Comparison of ENCODE assay signal across 22 cellular contexts in the genomic region with DNA sequence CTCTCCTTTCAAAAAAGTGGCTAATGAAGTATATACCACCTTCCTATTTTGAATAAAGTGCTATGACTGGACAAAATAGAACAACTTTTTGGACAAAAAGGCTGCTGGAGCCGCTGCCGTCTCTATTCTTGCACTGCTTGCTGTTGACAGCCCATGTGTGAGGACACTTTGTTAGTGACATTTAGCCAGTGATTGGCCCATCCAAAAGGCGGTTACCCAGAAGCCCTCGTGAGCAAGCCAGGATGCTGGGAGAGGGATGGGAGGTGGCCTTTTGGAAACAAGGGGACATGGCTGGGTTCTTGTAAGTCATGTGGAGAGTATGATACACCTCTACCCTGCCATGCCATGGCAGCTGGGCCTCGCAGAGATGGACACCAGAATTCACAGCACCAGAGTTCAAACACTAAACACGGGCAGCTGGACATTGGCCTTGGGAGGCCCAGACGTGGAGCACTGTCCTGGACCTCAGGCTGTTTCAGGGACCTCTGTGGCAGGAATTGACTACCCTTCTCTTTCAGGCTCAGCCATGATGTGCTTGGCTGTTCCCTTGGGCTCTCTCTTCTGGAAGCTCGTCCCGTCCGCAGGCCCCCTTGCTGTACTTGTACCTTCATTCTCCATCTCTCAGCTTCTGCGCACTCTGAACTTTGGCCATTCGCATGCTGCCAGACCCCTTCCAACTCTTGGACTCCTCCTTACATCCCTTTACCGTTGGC.
DNase-seq lines count a peak whose midpoint lies in the region; ATAC-seq and TF ChIP-seq lines count a peak whose summit lies in the region.
"Had no signal": no experiment of that assay in that cellular context is flagged by ENCODE, and none has a peak within 500 bp of the region (broad histone marks: within the 10 kb centered on the region; RNA-seq: fewer than 3 reads in every experiment).

No MANE protein-coding gene starts in this region.

- H3K4me1 ChIP-seq in left ventricle myocardium inferior (peaks cover 58% of the 10 kb centered on the region), Panc1 (ENCODE audit: control insufficient read depth, insufficient read depth, low read length) (peaks cover 62% of the 10 kb centered on the region), mesendoderm (ENCODE audit: control insufficient read depth, low read depth, low read length) (peaks cover 13% of the 10 kb centered on the region), thoracic aorta (ENCODE audit: control insufficient read depth in 1 of 2, low read depth in 2 of 2) (peaks cover 55 to 79% of the 10 kb centered on the region in 2 donors), colonic mucosa (no peaks in the 10 kb centered on the region)

- H4K8ac ChIP-seq in mesendoderm (ENCODE audit: low read depth, low read length) = no peak overlapping the region

- no peak overlapping the region for H3K4me2 ChIP-seq in mesendoderm (ENCODE audit: low read length)
- H3K4me2 ChIP-seq: KMS-11 had no signal

- H3K79me1 ChIP-seq in mesendoderm (ENCODE audit: low read length) = peaks cover 14% of the 10 kb centered on the region

- H3K4me3 ChIP-seq in left ventricle myocardium inferior (no peak overlapping the region), Panc1 (ENCODE audit: low read depth in 2 of 2, low read length in 2 of 2) (no peak overlapping the region), mesendoderm (ENCODE audit: low read length) (no peak overlapping the region), thoracic aorta (no peak overlapping the region), colonic mucosa (no peak overlapping the region)
- H3K4me3 ChIP-seq: SJSA1 had no signal

- ATAC-seq in Right ventricle myocardium superior (ENCODE audit: poor library complexity) (peak; percentile 52), Panc1 (no peak), thoracic aorta (ENCODE audit: insufficient number of reproducible peaks, low FRiP score, low read depth) (no peak)

- H2BK120ac ChIP-seq in mesendoderm (ENCODE audit: low read depth, low read length) = no peak overlapping the region

- in situ Hi-C loops in Panc1 (cut with HindIII; ENCODE audit: low pct_unique_long_range_greater_than_20kb, low sequenced_read_pairs) = no loop called here

- intact Hi-C loops in Right ventricle myocardium superior (cut with DNase I) (no loop called here), left ventricle myocardium inferior (cut with micrococcal nuclease) (no loop called here), Panc1 (cut with micrococcal nuclease; ENCODE audit: unreplicated experiment) (no loop called here), colonic mucosa (cut with DNase I) (no loop called here), posterior vena cava (cut with DNase I) (no loop called here)

- H2AK5ac ChIP-seq in mesendoderm (ENCODE audit: low read length) = peak overlapping the region; percentile 70

- H3K9ac ChIP-seq in mesendoderm (ENCODE audit: low read length) = no peak overlapping the region
- H3K9ac ChIP-seq in colonic mucosa (ENCODE audit: low read depth in 2 of 2, low read length in 2 of 2) = no peak overlapping the region
- H3K9ac ChIP-seq: KMS-11 had no signal

- H3K4ac ChIP-seq in mesendoderm (ENCODE audit: low read depth, low read length) = no peak overlapping the region

- no peak overlapping the region for H2BK15ac ChIP-seq in mesendoderm (replicated peaks; ENCODE audit: low read depth)

- H3K79me2 ChIP-seq in mesendoderm (ENCODE audit: control insufficient read depth, insufficient read depth, low read length) = peaks cover 12% of the 10 kb centered on the region

- no peaks in the 10 kb centered on the region for H3K27me3 ChIP-seq in left ventricle myocardium inferior (ENCODE audit: low read depth)
- no peaks in the 10 kb centered on the region for H3K27me3 ChIP-seq in Panc1 (ENCODE audit: control insufficient read depth, insufficient read depth, low read length)
- H3K27me3 ChIP-seq in mesendoderm (ENCODE audit: insufficient read depth, low read length, poor library complexity) = no peaks in the 10 kb centered on the region
- H3K27me3 ChIP-seq in thoracic aorta (replicated peaks; ENCODE audit: insufficient read depth) = no peaks in the 10 kb centered on the region
- H3K27me3 ChIP-seq in colonic mucosa = no peaks in the 10 kb centered on the region
- H3K27me3 ChIP-seq: BE2C, SJSA1 had no signal

- CTCF ChIA-PET in Panc1 (lab: Charles Lee) = interaction anchor here (0.7 kb wide), 1 partner anchor 62 kb away, joined by 4 read pairs; no protein-coding TSS in a partner anchor

- no peaks in the 10 kb centered on the region for H3K9me3 ChIP-seq in left ventricle myocardium inferior (replicated peaks)
- H3K9me3 ChIP-seq in Panc1 (ENCODE audit: control insufficient read depth, insufficient read depth, low read depth, low read length) = no peaks in the 10 kb centered on the region
- no peaks in the 10 kb centered on the region for H3K9me3 ChIP-seq in thoracic aorta
- no peaks in the 10 kb centered on the region for H3K9me3 ChIP-seq in colonic mucosa
- H3K9me3 ChIP-seq: BE2C, SJSA1 had no signal

- no peak overlapping the region for H3K23ac ChIP-seq in mesendoderm (ENCODE audit: low read length)

- BruUV-seq in Panc1 (replicated peaks; lab: Mats Ljungman, UMichigan) = no TSS peak

- H3K56ac ChIP-seq in mesendoderm (ENCODE audit: low read length) = no peak overlapping the region

- no peak overlapping the region for H3K18ac ChIP-seq in mesendoderm (ENCODE audit: low read length)

- no peak for TF ChIP-seq CTCF in left ventricle myocardium inferior (IDR thresholded peaks at IDR 0.05; ENCODE audit: borderline replicate concordance)
- no peak for TF ChIP-seq CTCF in Panc1 (IDR thresholded peaks at IDR 0.05)
- no peak for TF ChIP-seq CTCF in thoracic aorta (IDR thresholded peaks at IDR 0.05)
- no peak for TF ChIP-seq CTCF in colonic mucosa (IDR thresholded peaks at IDR 0.05)

- no peak overlapping the region for H2BK5ac ChIP-seq in mesendoderm (ENCODE audit: low read length)

- DNase-seq in Right ventricle myocardium superior = no peak
- DNase-seq in left ventricle myocardium inferior = no peak
- DNase-seq in Panc1 (ENCODE audit: low read depth, low spot score) = no peak
- no peak for DNase-seq in mesendoderm
- DNase-seq in thoracic aorta (ENCODE audit: low spot score) = no peak
- DNase-seq in colonic mucosa = no peak
- DNase-seq in posterior vena cava (ENCODE audit: low spot score) = no peak
- DNase-seq in SK-N-DZ (ENCODE audit: low spot score) = no peak
- DNase-seq: BE2C; CD4-positive, alpha-beta T cell; DMS53; EL; H7; NCI-H1417; NCI-H187; NCI-H2107; NCI-H510A; NCI-H748 treated with DMSO at 0.1 percent for 48 hours; NK-92 treated with Interleukin-12 subunit alpha and Interleukin-12 subunit beta, amount 100 ng/mL, for 24 hours; RPMI8226 had no signal

- POLR2A ChIA-PET in Panc1 (lab: Charles Lee) = no interaction called here

- H3K27ac ChIP-seq in left ventricle myocardium inferior (replicated peaks) (no peak overlapping the region), Panc1 (ENCODE audit: low read length) (peak overlapping the region; percentile 52), mesendoderm (ENCODE audit: low read depth, low read length) (no peak overlapping the region), thoracic aorta (peak overlapping the region; percentile 66 to 91), colonic mucosa (no peak overlapping the region)
- H3K27ac ChIP-seq: KMS-11 had no signal

- H3K36me3 ChIP-seq in left ventricle myocardium inferior (no peaks in the 10 kb centered on the region), Panc1 (ENCODE audit: control insufficient read depth, insufficient read depth, low read length) (no peaks in the 10 kb centered on the region), mesendoderm (ENCODE audit: control insufficient read depth, insufficient read depth, low read length) (no peaks in the 10 kb centered on the region), thoracic aorta (no peaks in the 10 kb centered on the region), colonic mucosa (no peaks in the 10 kb centered on the region)
- H3K36me3 ChIP-seq: BE2C had no signal

- WGBS in mesendoderm (ENCODE audit: extremely low coverage, insufficient coverage, low lambda C conversion rate) = no CpG with 5 or more reads among the region's 13 CpGs

- no peak overlapping the region for H4K5ac ChIP-seq in mesendoderm (ENCODE audit: low read length)

Comparison
In these comparisons a context has a peak if more than half of its experiments do, and no peak if none do; other contexts are left out.
1. H3K27ac ChIP-seq: peak in Panc1 (single experiment) and thoracic aorta (2 of 2); none in left ventricle myocardium inferior (single experiment), mesendoderm (single experiment) and colonic mucosa (single experiment).